9 cellular contexts compared by ENCODE assay signal in genomic region chr3:175346573-175347356, GRCh38.
DNase-seq lines count a peak whose midpoint lies in the region; ATAC-seq and TF ChIP-seq lines count a peak whose summit lies in the region.
"Had no signal": no experiment of that assay in that cellular context is flagged by ENCODE, and none has a peak within 500 bp of the region (broad histone marks: within the 10 kb centered on the region; RNA-seq: fewer than 3 reads in every experiment).

No MANE protein-coding gene starts in this region.

- TF ChIP-seq CTCF in KMS-11 (conservative IDR thresholded peaks at IDR 0.05; ENCODE audit: low read depth, low read length), result no peak
- TF ChIP-seq CTCF in astrocyte of the cerebellum (IDR thresholded peaks at IDR 0.05; ENCODE audit: low read depth, low read length, missing control alignments), result no peak

- H3K4me3 ChIP-seq in KMS-11 (IDR thresholded peaks at IDR 0.05; ENCODE audit: insufficient read depth, low read depth, low read length) (peak overlapping the region; percentile 30), astrocyte of the cerebellum (ENCODE audit: low read depth, low read length) (no peak overlapping the region)
- H3K4me3 ChIP-seq: PC-9 had no signal

- H3K4me2 ChIP-seq in KMS-11, result peak overlapping the region; percentile 77
- H3K4me2 ChIP-seq: PC-9 had no signal

- ATAC-seq in HG03432 (IDR thresholded peaks at IDR 0.05; ENCODE audit: unreplicated experiment), result no peak

- H3K9ac ChIP-seq in KMS-11, result peak overlapping the region; percentile 35; the same call in 1 of the 2 replicates

- no peaks in the 10 kb centered on the region for H3K79me2 ChIP-seq in KMS-11 (ENCODE audit: insufficient read depth, low read depth)

- H3K27me3 ChIP-seq in KMS-11 (ENCODE audit: insufficient read depth, low read depth), result no peaks in the 10 kb centered on the region

- peaks cover 87% of the 10 kb centered on the region for H3K4me1 ChIP-seq in KMS-11 (ENCODE audit: low read depth, poor library complexity, severe bottlenecking)

- peak overlapping the region; percentile 76 for H3K27ac ChIP-seq in KMS-11
- H3K27ac ChIP-seq: PC-9 had no signal

- peak; percentile 64 for DNase-seq in ACHN
- DNase-seq in astrocyte of the cerebellum (ENCODE audit: low read depth), result peak; percentile 84
- DNase-seq in kidney glomerular epithelial cell (lab: John Stamatoyannopoulos, UW), result peak; percentile 76
- DNase-seq in activated T-cell treated with anti-CD3 and anti-CD28 coated beads, Interleukin-2, amount 50 U/mL, for 48 hours, result no peak
- no peak for DNase-seq in stimulated activated CD4-positive, alpha-beta T cell treated with anti-CD3 and anti-CD28 coated beads, Interleukin-4, amount 100 ng/mL, for 24 hours
- no peak for DNase-seq in iPS-NIHi7 (ENCODE audit: extremely low spot score)

- in situ Hi-C loops in ACHN (cut with HindIII; ENCODE audit: low pct_ligation_motif_present, low pct_unique_long_range_greater_than_20kb, low sequenced_read_pairs), result no loop called here
- in situ Hi-C loops in astrocyte of the cerebellum (cut with HindIII; ENCODE audit: low sequenced_read_pairs), result no loop called here

- no peaks in the 10 kb centered on the region for H4K20me1 ChIP-seq in KMS-11 (ENCODE audit: insufficient read depth)

- H3K36me3 ChIP-seq in KMS-11 (ENCODE audit: insufficient read depth), result no peaks in the 10 kb centered on the region

- H2AFZ ChIP-seq in KMS-11 (ENCODE audit: low read depth), result peak overlapping the region; percentile 38
- H2AFZ ChIP-seq: PC-9 had no signal

Comparison
In these comparisons a context has a peak if more than half of its experiments do, and no peak if none do; other contexts are left out.
1. DNase-seq: peak in ACHN (single experiment), astrocyte of the cerebellum (single experiment) and kidney glomerular epithelial cell (single experiment); none in activated T-cell treated with anti-CD3 and anti-CD28 coated beads, Interleukin-2, amount 50 U/mL, for 48 hours (0 of 2), stimulated activated CD4-positive, alpha-beta T cell treated with anti-CD3 and anti-CD28 coated beads, Interleukin-4, amount 100 ng/mL, for 24 hours (single experiment) and iPS-NIHi7 (single experiment).